ENCODE assay signal across 1 cellular context in the genomic region with DNA sequence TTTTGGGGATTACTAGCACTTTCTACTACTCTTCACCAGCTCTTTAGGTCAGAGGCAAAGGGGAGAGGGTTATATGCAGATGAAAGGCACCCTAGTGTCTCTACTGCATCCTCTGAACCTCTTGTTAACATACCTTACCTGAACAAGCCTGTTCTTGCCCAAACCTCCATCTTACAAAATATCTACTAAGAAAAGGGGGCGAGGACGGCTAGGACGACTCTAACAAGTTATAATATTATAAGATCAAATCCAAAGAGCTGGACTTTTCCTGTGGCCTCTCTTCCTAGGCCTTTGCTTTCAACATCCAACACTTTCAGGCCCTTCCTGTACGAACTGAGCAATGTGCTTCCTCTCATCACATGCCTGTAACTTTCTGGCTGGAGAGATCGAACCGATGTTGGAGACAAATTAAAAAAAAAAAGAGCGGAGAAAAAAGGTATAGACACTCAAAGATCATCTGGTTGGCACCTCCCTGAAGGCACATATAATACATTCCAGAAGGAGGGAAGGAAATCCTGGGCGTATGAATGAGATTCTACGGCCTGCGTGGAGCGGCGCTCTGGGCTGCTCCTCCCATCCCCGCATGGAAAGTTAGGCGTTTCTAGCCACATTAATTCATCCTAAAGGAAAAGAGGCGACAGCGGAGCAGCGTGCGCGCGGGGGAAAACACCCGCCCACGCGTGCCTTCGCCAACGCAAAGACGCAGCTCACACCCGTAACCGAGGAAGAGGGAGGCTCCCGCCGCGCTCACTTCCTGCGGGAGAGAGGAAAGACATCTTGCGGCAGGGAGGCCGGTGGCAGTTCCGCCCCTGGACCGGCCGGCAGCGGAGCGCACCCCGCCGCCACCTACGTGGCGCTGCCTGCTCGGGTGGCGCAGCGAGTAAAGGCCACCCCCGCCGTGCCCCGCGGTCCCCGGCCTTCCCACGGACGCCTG.
TF ChIP-seq lines count a peak whose summit lies in the region.

No MANE protein-coding gene starts in this region.

TF ChIP-seq in WTC11, 78 proteins besides CTCF, POLR2A, EP300 and RAD21 (continued from another document):
- TF ChIP-seq, protein P1, sequence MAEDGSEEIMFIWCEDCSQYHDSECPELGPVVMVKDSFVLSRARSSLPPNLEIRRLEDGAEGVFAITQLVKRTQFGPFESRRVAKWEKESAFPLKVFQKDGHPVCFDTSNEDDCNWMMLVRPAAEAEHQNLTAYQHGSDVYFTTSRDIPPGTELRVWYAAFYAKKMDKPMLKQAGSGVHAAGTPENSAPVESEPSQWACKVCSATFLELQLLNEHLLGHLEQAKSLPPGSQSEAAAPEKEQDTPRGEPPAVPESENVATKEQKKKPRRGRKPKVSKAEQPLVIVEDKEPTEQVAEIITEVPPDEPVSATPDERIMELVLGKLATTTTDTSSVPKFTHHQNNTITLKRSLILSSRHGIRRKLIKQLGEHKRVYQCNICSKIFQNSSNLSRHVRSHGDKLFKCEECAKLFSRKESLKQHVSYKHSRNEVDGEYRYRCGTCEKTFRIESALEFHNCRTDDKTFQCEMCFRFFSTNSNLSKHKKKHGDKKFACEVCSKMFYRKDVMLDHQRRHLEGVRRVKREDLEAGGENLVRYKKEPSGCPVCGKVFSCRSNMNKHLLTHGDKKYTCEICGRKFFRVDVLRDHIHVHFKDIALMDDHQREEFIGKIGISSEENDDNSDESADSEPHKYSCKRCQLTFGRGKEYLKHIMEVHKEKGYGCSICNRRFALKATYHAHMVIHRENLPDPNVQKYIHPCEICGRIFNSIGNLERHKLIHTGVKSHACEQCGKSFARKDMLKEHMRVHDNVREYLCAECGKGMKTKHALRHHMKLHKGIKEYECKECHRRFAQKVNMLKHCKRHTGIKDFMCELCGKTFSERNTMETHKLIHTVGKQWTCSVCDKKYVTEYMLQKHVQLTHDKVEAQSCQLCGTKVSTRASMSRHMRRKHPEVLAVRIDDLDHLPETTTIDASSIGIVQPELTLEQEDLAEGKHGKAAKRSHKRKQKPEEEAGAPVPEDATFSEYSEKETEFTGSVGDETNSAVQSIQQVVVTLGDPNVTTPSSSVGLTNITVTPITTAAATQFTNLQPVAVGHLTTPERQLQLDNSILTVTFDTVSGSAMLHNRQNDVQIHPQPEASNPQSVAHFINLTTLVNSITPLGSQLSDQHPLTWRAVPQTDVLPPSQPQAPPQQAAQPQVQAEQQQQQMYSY (CRISPR knock-in tag; IDR thresholded peaks at IDR 0.05): peak; percentile 65
- TF ChIP-seq MXD4 (CRISPR knock-in tag; IDR thresholded peaks at IDR 0.05; ENCODE audit: borderline replicate concordance): no peak
- no peak for TF ChIP-seq PRRX2 (CRISPR knock-in tag; IDR thresholded peaks at IDR 0.05)
- TF ChIP-seq, protein P2, sequence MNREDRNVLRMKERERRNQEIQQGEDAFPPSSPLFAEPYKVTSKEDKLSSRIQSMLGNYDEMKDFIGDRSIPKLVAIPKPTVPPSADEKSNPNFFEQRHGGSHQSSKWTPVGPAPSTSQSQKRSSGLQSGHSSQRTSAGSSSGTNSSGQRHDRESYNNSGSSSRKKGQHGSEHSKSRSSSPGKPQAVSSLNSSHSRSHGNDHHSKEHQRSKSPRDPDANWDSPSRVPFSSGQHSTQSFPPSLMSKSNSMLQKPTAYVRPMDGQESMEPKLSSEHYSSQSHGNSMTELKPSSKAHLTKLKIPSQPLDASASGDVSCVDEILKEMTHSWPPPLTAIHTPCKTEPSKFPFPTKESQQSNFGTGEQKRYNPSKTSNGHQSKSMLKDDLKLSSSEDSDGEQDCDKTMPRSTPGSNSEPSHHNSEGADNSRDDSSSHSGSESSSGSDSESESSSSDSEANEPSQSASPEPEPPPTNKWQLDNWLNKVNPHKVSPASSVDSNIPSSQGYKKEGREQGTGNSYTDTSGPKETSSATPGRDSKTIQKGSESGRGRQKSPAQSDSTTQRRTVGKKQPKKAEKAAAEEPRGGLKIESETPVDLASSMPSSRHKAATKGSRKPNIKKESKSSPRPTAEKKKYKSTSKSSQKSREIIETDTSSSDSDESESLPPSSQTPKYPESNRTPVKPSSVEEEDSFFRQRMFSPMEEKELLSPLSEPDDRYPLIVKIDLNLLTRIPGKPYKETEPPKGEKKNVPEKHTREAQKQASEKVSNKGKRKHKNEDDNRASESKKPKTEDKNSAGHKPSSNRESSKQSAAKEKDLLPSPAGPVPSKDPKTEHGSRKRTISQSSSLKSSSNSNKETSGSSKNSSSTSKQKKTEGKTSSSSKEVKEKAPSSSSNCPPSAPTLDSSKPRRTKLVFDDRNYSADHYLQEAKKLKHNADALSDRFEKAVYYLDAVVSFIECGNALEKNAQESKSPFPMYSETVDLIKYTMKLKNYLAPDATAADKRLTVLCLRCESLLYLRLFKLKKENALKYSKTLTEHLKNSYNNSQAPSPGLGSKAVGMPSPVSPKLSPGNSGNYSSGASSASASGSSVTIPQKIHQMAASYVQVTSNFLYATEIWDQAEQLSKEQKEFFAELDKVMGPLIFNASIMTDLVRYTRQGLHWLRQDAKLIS (CRISPR knock-in tag; IDR thresholded peaks at IDR 0.05; ENCODE audit: borderline replicate concordance): no peak
- TF ChIP-seq, protein P3, sequence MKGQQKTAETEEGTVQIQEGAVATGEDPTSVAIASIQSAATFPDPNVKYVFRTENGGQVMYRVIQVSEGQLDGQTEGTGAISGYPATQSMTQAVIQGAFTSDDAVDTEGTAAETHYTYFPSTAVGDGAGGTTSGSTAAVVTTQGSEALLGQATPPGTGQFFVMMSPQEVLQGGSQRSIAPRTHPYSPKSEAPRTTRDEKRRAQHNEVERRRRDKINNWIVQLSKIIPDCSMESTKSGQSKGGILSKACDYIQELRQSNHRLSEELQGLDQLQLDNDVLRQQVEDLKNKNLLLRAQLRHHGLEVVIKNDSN (CRISPR knock-in tag; IDR thresholded peaks at IDR 0.05): peak; percentile 46
- TF ChIP-seq ELF4 (CRISPR knock-in tag; IDR thresholded peaks at IDR 0.05; ENCODE audit: low read depth): no peak
- TF ChIP-seq, protein P4, sequence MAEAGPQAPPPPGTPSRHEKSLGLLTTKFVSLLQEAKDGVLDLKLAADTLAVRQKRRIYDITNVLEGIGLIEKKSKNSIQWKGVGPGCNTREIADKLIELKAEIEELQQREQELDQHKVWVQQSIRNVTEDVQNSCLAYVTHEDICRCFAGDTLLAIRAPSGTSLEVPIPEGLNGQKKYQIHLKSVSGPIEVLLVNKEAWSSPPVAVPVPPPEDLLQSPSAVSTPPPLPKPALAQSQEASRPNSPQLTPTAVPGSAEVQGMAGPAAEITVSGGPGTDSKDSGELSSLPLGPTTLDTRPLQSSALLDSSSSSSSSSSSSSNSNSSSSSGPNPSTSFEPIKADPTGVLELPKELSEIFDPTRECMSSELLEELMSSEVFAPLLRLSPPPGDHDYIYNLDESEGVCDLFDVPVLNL (CRISPR knock-in tag; IDR thresholded peaks at IDR 0.05; ENCODE audit: borderline replicate concordance, low read depth): no peak
- TF ChIP-seq, protein P5, sequence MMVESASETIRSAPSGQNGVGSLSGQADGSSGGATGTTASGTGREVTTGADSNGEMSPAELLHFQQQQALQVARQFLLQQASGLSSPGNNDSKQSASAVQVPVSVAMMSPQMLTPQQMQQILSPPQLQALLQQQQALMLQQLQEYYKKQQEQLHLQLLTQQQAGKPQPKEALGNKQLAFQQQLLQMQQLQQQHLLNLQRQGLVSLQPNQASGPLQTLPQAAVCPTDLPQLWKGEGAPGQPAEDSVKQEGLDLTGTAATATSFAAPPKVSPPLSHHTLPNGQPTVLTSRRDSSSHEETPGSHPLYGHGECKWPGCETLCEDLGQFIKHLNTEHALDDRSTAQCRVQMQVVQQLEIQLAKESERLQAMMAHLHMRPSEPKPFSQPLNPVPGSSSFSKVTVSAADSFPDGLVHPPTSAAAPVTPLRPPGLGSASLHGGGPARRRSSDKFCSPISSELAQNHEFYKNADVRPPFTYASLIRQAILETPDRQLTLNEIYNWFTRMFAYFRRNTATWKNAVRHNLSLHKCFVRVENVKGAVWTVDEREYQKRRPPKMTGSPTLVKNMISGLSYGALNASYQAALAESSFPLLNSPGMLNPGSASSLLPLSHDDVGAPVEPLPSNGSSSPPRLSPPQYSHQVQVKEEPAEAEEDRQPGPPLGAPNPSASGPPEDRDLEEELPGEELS (CRISPR knock-in tag; IDR thresholded peaks at IDR 0.05): no peak
- no peak for TF ChIP-seq RORB (CRISPR knock-in tag; IDR thresholded peaks at IDR 0.05)
- TF ChIP-seq ZNF232 (CRISPR knock-in tag; IDR thresholded peaks at IDR 0.05): no peak
- TF ChIP-seq FOXK1 (CRISPR knock-in tag; IDR thresholded peaks at IDR 0.05): 0 out of 2 replicates have a peak, but pooled peaks have one; percentile 30
- TF ChIP-seq ZNF138 (CRISPR knock-in tag; conservative IDR thresholded peaks at IDR 0.05): peak; percentile 51; the same call in 1 of the 2 replicates
- TF ChIP-seq KAT7 (CRISPR knock-in tag; IDR thresholded peaks at IDR 0.05; ENCODE audit: borderline replicate concordance): no peak
- TF ChIP-seq, protein P6, sequence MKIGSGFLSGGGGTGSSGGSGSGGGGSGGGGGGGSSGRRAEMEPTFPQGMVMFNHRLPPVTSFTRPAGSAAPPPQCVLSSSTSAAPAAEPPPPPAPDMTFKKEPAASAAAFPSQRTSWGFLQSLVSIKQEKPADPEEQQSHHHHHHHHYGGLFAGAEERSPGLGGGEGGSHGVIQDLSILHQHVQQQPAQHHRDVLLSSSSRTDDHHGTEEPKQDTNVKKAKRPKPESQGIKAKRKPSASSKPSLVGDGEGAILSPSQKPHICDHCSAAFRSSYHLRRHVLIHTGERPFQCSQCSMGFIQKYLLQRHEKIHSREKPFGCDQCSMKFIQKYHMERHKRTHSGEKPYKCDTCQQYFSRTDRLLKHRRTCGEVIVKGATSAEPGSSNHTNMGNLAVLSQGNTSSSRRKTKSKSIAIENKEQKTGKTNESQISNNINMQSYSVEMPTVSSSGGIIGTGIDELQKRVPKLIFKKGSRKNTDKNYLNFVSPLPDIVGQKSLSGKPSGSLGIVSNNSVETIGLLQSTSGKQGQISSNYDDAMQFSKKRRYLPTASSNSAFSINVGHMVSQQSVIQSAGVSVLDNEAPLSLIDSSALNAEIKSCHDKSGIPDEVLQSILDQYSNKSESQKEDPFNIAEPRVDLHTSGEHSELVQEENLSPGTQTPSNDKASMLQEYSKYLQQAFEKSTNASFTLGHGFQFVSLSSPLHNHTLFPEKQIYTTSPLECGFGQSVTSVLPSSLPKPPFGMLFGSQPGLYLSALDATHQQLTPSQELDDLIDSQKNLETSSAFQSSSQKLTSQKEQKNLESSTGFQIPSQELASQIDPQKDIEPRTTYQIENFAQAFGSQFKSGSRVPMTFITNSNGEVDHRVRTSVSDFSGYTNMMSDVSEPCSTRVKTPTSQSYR (CRISPR knock-in tag; IDR thresholded peaks at IDR 0.05): no peak
- TF ChIP-seq, protein P7, sequence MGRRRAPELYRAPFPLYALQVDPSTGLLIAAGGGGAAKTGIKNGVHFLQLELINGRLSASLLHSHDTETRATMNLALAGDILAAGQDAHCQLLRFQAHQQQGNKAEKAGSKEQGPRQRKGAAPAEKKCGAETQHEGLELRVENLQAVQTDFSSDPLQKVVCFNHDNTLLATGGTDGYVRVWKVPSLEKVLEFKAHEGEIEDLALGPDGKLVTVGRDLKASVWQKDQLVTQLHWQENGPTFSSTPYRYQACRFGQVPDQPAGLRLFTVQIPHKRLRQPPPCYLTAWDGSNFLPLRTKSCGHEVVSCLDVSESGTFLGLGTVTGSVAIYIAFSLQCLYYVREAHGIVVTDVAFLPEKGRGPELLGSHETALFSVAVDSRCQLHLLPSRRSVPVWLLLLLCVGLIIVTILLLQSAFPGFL (CRISPR knock-in tag; IDR thresholded peaks at IDR 0.05; ENCODE audit: borderline replicate concordance): no peak
- no peak for TF ChIP-seq ATF1 (CRISPR knock-in tag; IDR thresholded peaks at IDR 0.05)
- TF ChIP-seq TEAD1 (CRISPR knock-in tag; IDR thresholded peaks at IDR 0.05): peak; percentile 47
- peak; percentile 52; the same call in 1 of the 2 replicates for TF ChIP-seq ZBTB21 (CRISPR knock-in tag; IDR thresholded peaks at IDR 0.05; ENCODE audit: borderline replicate concordance)
- TF ChIP-seq CBFB (CRISPR knock-in tag; IDR thresholded peaks at IDR 0.05; ENCODE audit: low read depth): 0 out of 2 replicates have a peak, but pooled peaks have one; percentile 46
- TF ChIP-seq JUN (CRISPR knock-in tag; IDR thresholded peaks at IDR 0.05): 0 out of 2 replicates have a peak, but pooled peaks have one; percentile 75
- TF ChIP-seq, protein P8, sequence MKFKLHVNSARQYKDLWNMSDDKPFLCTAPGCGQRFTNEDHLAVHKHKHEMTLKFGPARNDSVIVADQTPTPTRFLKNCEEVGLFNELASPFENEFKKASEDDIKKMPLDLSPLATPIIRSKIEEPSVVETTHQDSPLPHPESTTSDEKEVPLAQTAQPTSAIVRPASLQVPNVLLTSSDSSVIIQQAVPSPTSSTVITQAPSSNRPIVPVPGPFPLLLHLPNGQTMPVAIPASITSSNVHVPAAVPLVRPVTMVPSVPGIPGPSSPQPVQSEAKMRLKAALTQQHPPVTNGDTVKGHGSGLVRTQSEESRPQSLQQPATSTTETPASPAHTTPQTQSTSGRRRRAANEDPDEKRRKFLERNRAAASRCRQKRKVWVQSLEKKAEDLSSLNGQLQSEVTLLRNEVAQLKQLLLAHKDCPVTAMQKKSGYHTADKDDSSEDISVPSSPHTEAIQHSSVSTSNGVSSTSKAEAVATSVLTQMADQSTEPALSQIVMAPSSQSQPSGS (CRISPR knock-in tag; IDR thresholded peaks at IDR 0.05; ENCODE audit: borderline replicate concordance, low read depth): no peak
- no peak for TF ChIP-seq FOXJ3 (CRISPR knock-in tag; IDR thresholded peaks at IDR 0.05; ENCODE audit: borderline replicate concordance)
- TF ChIP-seq ZNF263 (CRISPR knock-in tag; IDR thresholded peaks at IDR 0.05; ENCODE audit: low read depth): no peak
- TF ChIP-seq RELA (CRISPR knock-in tag; IDR thresholded peaks at IDR 0.05; ENCODE audit: borderline replicate concordance): no peak
